Comparison of ENCODE assay signal across 26 cellular contexts in genomic region chrX:92230628-92231027, GRCh38.
DNase-seq lines count a peak whose midpoint lies in the region; ATAC-seq, FAIRE-seq and TF ChIP-seq lines count a peak whose summit lies in the region.
"Had no signal": no experiment of that assay in that cellular context is flagged by ENCODE, and none has a peak within 500 bp of the region (broad histone marks: within the 10 kb centered on the region; RNA-seq: fewer than 3 reads in every experiment).

No MANE protein-coding gene starts in this region.

- H3K9ac ChIP-seq in ES-I3 (ENCODE audit: low read depth, low read length) (peak overlapping the region; percentile 19; the same call in 1 of the 2 replicates), HUES64 (ENCODE audit: low read depth, low read length) (no peak overlapping the region), keratinocyte (ENCODE audit: control insufficient read depth, extremely low read depth, insufficient read depth, low read length) (no peak overlapping the region)
- H3K9ac ChIP-seq: BLaER1 treated with 17β-estradiol and CSF1 and Interleukin-3, amounts not matched to agents 10 nM and 100 nM had no signal

- WGBS in HUES64 = 74% methylated on average over 3 of the region's 3 CpGs

- ATAC-seq in GM21529 (IDR thresholded peaks at IDR 0.05; ENCODE audit: unreplicated experiment) = no peak
- ATAC-seq: GM12878, PC-3, Right ventricle myocardium inferior had no signal

- FAIRE-seq in keratinocyte (lab: Jason Lieb, UNC) = no peak
- FAIRE-seq: GM12878, GM19239 had no signal

- H3K79me2 ChIP-seq in keratinocyte (ENCODE audit: control insufficient read depth, insufficient read depth, low read length) = no peaks in the 10 kb centered on the region

- H3K27ac ChIP-seq in HUES64 (ENCODE audit: low read depth, low read length) (0 out of 2 replicates have a peak overlapping the region, but pooled peaks have one; percentile 41), keratinocyte (ENCODE audit: control insufficient read depth, insufficient read depth, low read length) (no peak overlapping the region)
- H3K27ac ChIP-seq: BLaER1 treated with 17β-estradiol and CSF1 and Interleukin-3, amounts not matched to agents 10 nM and 100 nM; SJCRH30 had no signal

- no peaks in the 10 kb centered on the region for H4K20me1 ChIP-seq in keratinocyte (ENCODE audit: control insufficient read depth, extremely low read depth, insufficient read depth, low read length)
- H4K20me1 ChIP-seq: BLaER1 treated with 17β-estradiol and CSF1 and Interleukin-3, amounts not matched to agents 10 nM and 100 nM had no signal

- H2AFZ ChIP-seq in keratinocyte (ENCODE audit: control insufficient read depth, low read length) = peak overlapping the region; percentile 20

- no peaks in the 10 kb centered on the region for H3K9me3 ChIP-seq in ES-I3 (ENCODE audit: control insufficient read depth, insufficient read depth, low read length)
- no peaks in the 10 kb centered on the region for H3K9me3 ChIP-seq in HUES64 (ENCODE audit: insufficient read depth, low read depth, low read length)
- no peaks in the 10 kb centered on the region for H3K9me3 ChIP-seq in keratinocyte (ENCODE audit: control insufficient read depth, low read depth, low read length)
- H3K9me3 ChIP-seq: BLaER1 treated with 17β-estradiol and CSF1 and Interleukin-3, amounts not matched to agents 10 nM and 100 nM; SJCRH30 had no signal

- H3K9me1 ChIP-seq in keratinocyte (ENCODE audit: control insufficient read depth, extremely low read depth, insufficient read depth, low read length) = no peaks in the 10 kb centered on the region

- TF ChIP-seq CTCF in keratinocyte (optimal IDR thresholded peaks at IDR 0.05 in 1 of 3, IDR thresholded peaks at IDR 0.05 in 1 of 3, conservative IDR thresholded peaks at IDR 0.05 in 1 of 3; ENCODE audit: extremely low read depth in 1 of 3, insufficient read depth in 2 of 3, low read length in 3 of 3) = no peak

- no peak overlapping the region for H3K4me2 ChIP-seq in keratinocyte (ENCODE audit: control insufficient read depth, extremely low read depth, insufficient read depth, low read depth, low read length)
- H3K4me2 ChIP-seq: BLaER1 treated with 17β-estradiol and CSF1 and Interleukin-3, amounts not matched to agents 10 nM and 100 nM had no signal

- dilution Hi-C loops in keratinocyte (cut with MboI; ENCODE audit: extremely low pct_ligation_motif_present, low sequenced_read_pairs) = no loop called here

- H3K4me3 ChIP-seq in HUES64 (ENCODE audit: low read length) (no peak overlapping the region), keratinocyte (ENCODE audit: control insufficient read depth in 2 of 3, extremely low read depth in 1 of 3, insufficient read depth in 2 of 3, low read depth in 1 of 3, low read length in 3 of 3) (no peak overlapping the region)
- H3K4me3 ChIP-seq: BLaER1 treated with 17β-estradiol and CSF1 and Interleukin-3, amounts not matched to agents 10 nM and 100 nM; GM12878; SJCRH30 had no signal

- no peaks in the 10 kb centered on the region for H3K27me3 ChIP-seq in HUES64 (ENCODE audit: insufficient read depth, low read length)
- H3K27me3 ChIP-seq in keratinocyte (ENCODE audit: control insufficient read depth, extremely low read depth, insufficient read depth, low read length) = no peaks in the 10 kb centered on the region
- H3K27me3 ChIP-seq: SJCRH30 had no signal

- no peaks in the 10 kb centered on the region for H3K36me3 ChIP-seq in ES-I3 (ENCODE audit: insufficient read depth, low read length)
- H3K36me3 ChIP-seq in HUES64 (ENCODE audit: insufficient read depth, low read length) = no peaks in the 10 kb centered on the region
- H3K36me3 ChIP-seq in keratinocyte (ENCODE audit: control insufficient read depth in 2 of 2, extremely low read depth in 1 of 2, insufficient read depth in 2 of 2, low read length in 2 of 2) = no peaks in the 10 kb centered on the region
- H3K36me3 ChIP-seq: BLaER1 treated with 17β-estradiol and CSF1 and Interleukin-3, amounts not matched to agents 10 nM and 100 nM; SJCRH30 had no signal

- H3K4me1 ChIP-seq in ES-I3 (ENCODE audit: insufficient read depth, low read length) (peaks cover 42% of the 10 kb centered on the region), HUES64 (ENCODE audit: insufficient read depth, low read length) (peaks cover 4% of the 10 kb centered on the region; the same call in 1 of the 2 replicates), keratinocyte (ENCODE audit: control insufficient read depth, extremely low read depth, insufficient read depth, low read length) (no peaks in the 10 kb centered on the region)
- H3K4me1 ChIP-seq: BLaER1 treated with 17β-estradiol and CSF1 and Interleukin-3, amounts not matched to agents 10 nM and 100 nM; SJCRH30 had no signal

- DNase-seq in astrocyte of the hippocampus (ENCODE audit: low read depth, low spot score) (peak; percentile 1), keratinocyte (ENCODE audit: low read depth, low spot score) (no peak), NCI-H2196 (lab: John Stamatoyannopoulos, UW; ENCODE audit: unreplicated experiment) (no peak)
- no peak for DNase-seq in stimulated activated CD4-positive, alpha-beta T cell treated with anti-CD3 and anti-CD28 coated beads, Interleukin-15, amount 100 ng/mL, for 24 hours
- DNase-seq: AML-193; CD4-positive, alpha-beta T cell; COR-L47; DMS53; H7; KBM-7; MV-4-11; NCI-H1105; NCI-H1436 treated with DMSO at 0.1 percent for 48 hours; NCI-H187 treated with DMSO at 0.1 percent for 48 hours; NCI-H2171 treated with DMSO at 0.1 percent for 48 hours; NCI-H524; NCI-H774; PC-3; SJCRH30 had no signal
